ENCODE assay signal across 1 cellular context in genomic region chr9:38311382-38312270, GRCh38.
TF ChIP-seq lines count a peak whose summit lies in the region.

No MANE protein-coding gene starts in this region.

TF ChIP-seq in IMR-90, 13 proteins besides CTCF, POLR2A, EP300 and RAD21 (continued from another document):
- TF ChIP-seq USF2 (IDR thresholded peaks at IDR 0.05; ENCODE audit: low read depth, low read length) (no peak), FOS (IDR thresholded peaks at IDR 0.05; ENCODE audit: low read depth, low read length) (no peak)
- TF ChIP-seq, protein P1, sequence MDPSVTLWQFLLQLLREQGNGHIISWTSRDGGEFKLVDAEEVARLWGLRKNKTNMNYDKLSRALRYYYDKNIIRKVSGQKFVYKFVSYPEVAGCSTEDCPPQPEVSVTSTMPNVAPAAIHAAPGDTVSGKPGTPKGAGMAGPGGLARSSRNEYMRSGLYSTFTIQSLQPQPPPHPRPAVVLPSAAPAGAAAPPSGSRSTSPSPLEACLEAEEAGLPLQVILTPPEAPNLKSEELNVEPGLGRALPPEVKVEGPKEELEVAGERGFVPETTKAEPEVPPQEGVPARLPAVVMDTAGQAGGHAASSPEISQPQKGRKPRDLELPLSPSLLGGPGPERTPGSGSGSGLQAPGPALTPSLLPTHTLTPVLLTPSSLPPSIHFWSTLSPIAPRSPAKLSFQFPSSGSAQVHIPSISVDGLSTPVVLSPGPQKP (IDR thresholded peaks at IDR 0.05; ENCODE audit: borderline replicate concordance, low read depth, low read length): no peak
TF ChIP-seq in IMR-90: peak in this region for 0.
